ENCODE assay signal across 11 cellular contexts in genomic region chr13:50518791-50519201, GRCh38.
A peak's percentile ranks its signal among the peaks of the same experiment; 100 is the strongest.
DNase-seq lines count a peak whose midpoint lies in the region; ATAC-seq and TF ChIP-seq lines count a peak whose summit lies in the region.
"Had no signal": no experiment of that assay in that cellular context is flagged by ENCODE, and none has a peak within 500 bp of the region (broad histone marks: within the 10 kb centered on the region; RNA-seq: fewer than 3 reads in every experiment).

No MANE protein-coding gene starts in this region.

- POLR2A ChIA-PET in AG04450 (lab: Yijun Ruan, JAX), result interaction anchor here (0.6 kb wide), 1 partner anchor 10 kb away, joined by 8 read pairs; no protein-coding TSS in a partner anchor

- no peak for TF ChIP-seq CTCF in AG04450 (IDR thresholded peaks at IDR 0.05; ENCODE audit: low read depth, low read length)
- TF ChIP-seq CTCF in VCaP (conservative IDR thresholded peaks at IDR 0.05), result no peak
- TF ChIP-seq CTCF in nephron (IDR thresholded peaks at IDR 0.05; ENCODE audit: unreplicated experiment in 3 of 3), result no peak

- no peaks in the 10 kb centered on the region for H3K9me3 Mint-ChIP-seq in nephron
- H3K9me3 Mint-ChIP-seq: activated naive CD4-positive, alpha-beta T cell treated with anti-CD3 and anti-CD28 coated beads, Interleukin-2, amount 50 U/mL, for 72 hours had no signal

- no peak overlapping the region for H3K4me3 ChIP-seq in AG04450 (ENCODE audit: low read depth, low read length)

- H3K4me3 Mint-ChIP-seq in nephron, result no peak overlapping the region

- CTCF ChIA-PET in AG04450 (lab: Charles Lee), result no interaction called here

- no peaks in the 10 kb centered on the region for H3K27me3 Mint-ChIP-seq in nephron (ENCODE audit: low read depth)

- H3K27ac Mint-ChIP-seq in nephron, result peak overlapping the region; percentile 83 to 99 (median 85)
- H3K27ac Mint-ChIP-seq: activated naive CD4-positive, alpha-beta T cell treated with anti-CD3 and anti-CD28 coated beads, Interleukin-2, amount 50 U/mL, for 72 hours had no signal

- DNase-seq in AG04450 (ENCODE audit: low read depth, low spot score) (peak; percentile 47), globus pallidus (ENCODE audit: low spot score) (peak; percentile 79), germinal center (ENCODE audit: low spot score) (no peak)
- DNase-seq: NCI-H1436 treated with DMSO at 0.1 percent for 48 hours, SHP77 treated with DMSO at 0.1 percent for 48 hours had no signal

- H3K36me3 Mint-ChIP-seq in nephron (ENCODE audit: low read depth), result no peaks in the 10 kb centered on the region
- H3K36me3 Mint-ChIP-seq: activated naive CD4-positive, alpha-beta T cell treated with anti-CD3 and anti-CD28 coated beads, Interleukin-2, amount 50 U/mL, for 72 hours had no signal

- H3K27ac ChIP-seq in AG04450 (ENCODE audit: low read depth, low read length), result no peak overlapping the region
- peak overlapping the region; percentile 23; the same call in 1 of the 2 replicates for H3K27ac ChIP-seq in VCaP

- H3K9me3 ChIP-seq in AG04450 (ENCODE audit: control insufficient read depth, insufficient read depth, low read length), result no peaks in the 10 kb centered on the region

- ATAC-seq in GM18909 (IDR thresholded peaks at IDR 0.05; ENCODE audit: poor library complexity, unreplicated experiment), result no peak
- no peak for ATAC-seq in GM19324 (IDR thresholded peaks at IDR 0.05; ENCODE audit: low FRiP score, unreplicated experiment)
- no peak for ATAC-seq in HG02763 (IDR thresholded peaks at IDR 0.05; ENCODE audit: unreplicated experiment)
- ATAC-seq: activated naive CD4-positive, alpha-beta T cell treated with anti-CD3 and anti-CD28 coated beads, Interleukin-2, amount 50 U/mL, for 72 hours had no signal

- peaks cover 79% of the 10 kb centered on the region for H3K4me1 Mint-ChIP-seq in nephron

- H3K27me3 ChIP-seq in AG04450 (ENCODE audit: control insufficient read depth, insufficient read depth, low read length), result no peaks in the 10 kb centered on the region
